Comparison of ENCODE assay signal across 11 cellular contexts in genomic region chr3:14915636-14916222, GRCh38. TPM values are rescaled to one million over a fixed set of nuclear protein-coding genes. Genes with fewer than 3 reads are reported as not detected.
DNase-seq lines count a peak whose midpoint lies in the region; ATAC-seq and TF ChIP-seq lines count a peak whose summit lies in the region.
"Had no signal": no experiment of that assay in that cellular context is flagged by ENCODE, and none has a peak within 500 bp of the region (broad histone marks: within the 10 kb centered on the region; RNA-seq: fewer than 3 reads in every experiment).

No MANE protein-coding gene starts in this region.

- no peaks in the 10 kb centered on the region for H3K36me3 ChIP-seq in brain microvascular endothelial cell (replicated peaks)
- H3K36me3 ChIP-seq: WERI-Rb-1 had no signal

- H3K9me3 Mint-ChIP-seq in natural killer cell treated with Interleukin-12 subunit alpha and Interleukin-12 subunit beta and Interleukin-15 and Interleukin-18, amount 100 ng/mL, for 72 hours = no peaks in the 10 kb centered on the region
- H3K9me3 Mint-ChIP-seq in effector memory CD8-positive, alpha-beta T cell = no peaks in the 10 kb centered on the region
- H3K9me3 Mint-ChIP-seq: memory B cell had no signal

- no peaks in the 10 kb centered on the region for H3K27me3 ChIP-seq in brain microvascular endothelial cell (replicated peaks)

- POLR2A ChIA-PET in GM10248 (lab: Yijun Ruan, JAX) = no interaction called here

- H3K4me1 Mint-ChIP-seq in natural killer cell treated with Interleukin-12 subunit alpha and Interleukin-12 subunit beta and Interleukin-15 and Interleukin-18, amount 100 ng/mL, for 72 hours (ENCODE audit: low read depth in 2 of 2) = no peaks in the 10 kb centered on the region
- peaks cover 0 to 2% of the 10 kb centered on the region in 2 donors for H3K4me1 Mint-ChIP-seq in effector memory CD8-positive, alpha-beta T cell (ENCODE audit: low read depth in 2 of 2)
- H3K4me1 Mint-ChIP-seq: memory B cell had no signal

- no peaks in the 10 kb centered on the region for H3K36me3 Mint-ChIP-seq in natural killer cell treated with Interleukin-12 subunit alpha and Interleukin-12 subunit beta and Interleukin-15 and Interleukin-18, amount 100 ng/mL, for 72 hours
- H3K36me3 Mint-ChIP-seq in effector memory CD8-positive, alpha-beta T cell (ENCODE audit: insufficient read depth) = no peaks in the 10 kb centered on the region
- H3K36me3 Mint-ChIP-seq: memory B cell had no signal

- H3K4me3 ChIP-seq in brain microvascular endothelial cell (ENCODE audit: low read depth, low read length) = no peak overlapping the region

- TF ChIP-seq CTCF in GM10248 (IDR thresholded peaks at IDR 0.05; ENCODE audit: control extremely low read depth, extremely low read depth, low read depth, missing control alignments) (peak; percentile 25), LNCAP (IDR thresholded peaks at IDR 0.05) (peak; percentile 17; the same call in 1 of the 2 replicates), brain microvascular endothelial cell (IDR thresholded peaks at IDR 0.05; ENCODE audit: low read depth, low read length, missing control alignments) (peak; percentile 29)

- in situ Hi-C loops in brain microvascular endothelial cell (cut with HindIII; ENCODE audit: low pct_ligation_motif_present, low sequenced_read_pairs) = no loop called here

- H3K27ac ChIP-seq in brain microvascular endothelial cell = no peak overlapping the region
- H3K27ac ChIP-seq: KMS-11, WERI-Rb-1 had no signal

- DNase-seq in GM10248 (ENCODE audit: extremely low spot score) (no peak), brain microvascular endothelial cell (no peak), glomerular visceral epithelial cell (ENCODE audit: extremely low spot score) (no peak), NCI-H2081 (lab: John Stamatoyannopoulos, UW) (no peak), hepatic stellate cell (ENCODE audit: low spot score) (no peak)
- no peak for DNase-seq in natural killer cell treated with Interleukin-12 subunit alpha and Interleukin-12 subunit beta and Interleukin-15 and Interleukin-18, amount 100 ng/mL, for 72 hours (ENCODE audit: low spot score)
- DNase-seq in effector memory CD8-positive, alpha-beta T cell = no peak
- DNase-seq: WERI-Rb-1 had no signal

- peak; percentile 21 for ATAC-seq in natural killer cell treated with Interleukin-12 subunit alpha and Interleukin-12 subunit beta and Interleukin-15 and Interleukin-18, amount 100 ng/mL, for 72 hours
- ATAC-seq in effector memory CD8-positive, alpha-beta T cell (replicated peaks) = no peak

- no peak overlapping the region for H3K4me3 Mint-ChIP-seq in natural killer cell treated with Interleukin-12 subunit alpha and Interleukin-12 subunit beta and Interleukin-15 and Interleukin-18, amount 100 ng/mL, for 72 hours
- no peak overlapping the region for H3K4me3 Mint-ChIP-seq in effector memory CD8-positive, alpha-beta T cell
- H3K4me3 Mint-ChIP-seq: memory B cell had no signal

- peaks cover 10 to 16% of the 10 kb centered on the region in 2 donors for H3K27me3 Mint-ChIP-seq in natural killer cell treated with Interleukin-12 subunit alpha and Interleukin-12 subunit beta and Interleukin-15 and Interleukin-18, amount 100 ng/mL, for 72 hours
- H3K27me3 Mint-ChIP-seq in effector memory CD8-positive, alpha-beta T cell = peaks cover 30 to 72% of the 10 kb centered on the region in 2 donors

- CTCF ChIA-PET in GM10248 (lab: Yijun Ruan, JAX) = interaction anchor here (0.8 to 1.5 kb wide), 5 partner anchors 11 to 242 kb away, joined by 3 to 5 read pairs (median 3); no protein-coding TSS in a partner anchor

- no peak overlapping the region for H3K27ac Mint-ChIP-seq in natural killer cell treated with Interleukin-12 subunit alpha and Interleukin-12 subunit beta and Interleukin-15 and Interleukin-18, amount 100 ng/mL, for 72 hours
- no peak overlapping the region for H3K27ac Mint-ChIP-seq in effector memory CD8-positive, alpha-beta T cell
- H3K27ac Mint-ChIP-seq: memory B cell had no signal

RNA-seq across cellular contexts. Expression of gene NR2C2, which starts 31.7 kb away (rescaled TPM):
- 10 to 100 TPM; 58.3 to 74.3 TPM for total RNA-seq in natural killer cell treated with Interleukin-12 subunit alpha and Interleukin-12 subunit beta and Interleukin-15 and Interleukin-18, amount 100 ng/mL, for 72 hours
